Comparison of ENCODE assay signal across 8 cellular contexts in genomic region chr19:18919895-18920204, GRCh38. TPM values are rescaled to one million over a fixed set of nuclear protein-coding genes. Genes with fewer than 3 reads are reported as not detected.
DNase-seq lines count a peak whose midpoint lies in the region; ATAC-seq, FAIRE-seq and TF ChIP-seq lines count a peak whose summit lies in the region.

No MANE protein-coding gene starts in this region.

- DNase-seq in GM12864 (ENCODE audit: low read depth) (no peak), RWPE1 (ENCODE audit: low spot score) (no peak), fibroblast of lung (ENCODE audit: low read depth in 2 of 2) (peak in 1 of 2 donors; percentile 13), psoas muscle (no peak), AML-193 (lab: John Stamatoyannopoulos, UW) (no peak), NCI-H1092 (lab: John Stamatoyannopoulos, UW) (no peak), H54 (ENCODE audit: insufficient read length, low spot score) (no peak)

- H3K9ac ChIP-seq in fibroblast of lung (ENCODE audit: insufficient read depth, low read length): peak overlapping the region; percentile 90

- ATAC-seq in psoas muscle (no peak), GM21723 (IDR thresholded peaks at IDR 0.05; ENCODE audit: unreplicated experiment) (no peak)

- CTCF ChIA-PET in RWPE1 (lab: Yijun Ruan, JAX): interaction anchor here (0.7 to 2.5 kb wide), 3 partner anchors 20 to 152 kb away, joined by 3 to 8 read pairs (median 3); no protein-coding TSS in a partner anchor

- H3K36me3 ChIP-seq in fibroblast of lung (ENCODE audit: control insufficient read depth, insufficient read depth, low read length): peaks cover 17% of the 10 kb centered on the region
- H3K36me3 ChIP-seq in psoas muscle (ENCODE audit: insufficient read depth in 1 of 2, low read depth in 1 of 2): peaks cover 4 to 45% of the 10 kb centered on the region in 2 donors

- peak overlapping the region; percentile 97 for H3K4me3 ChIP-seq in GM12864 (ENCODE audit: low read depth, low read length)
- H3K4me3 ChIP-seq in fibroblast of lung (replicated peaks in 1 of 4; ENCODE audit: control extremely low read depth in 1 of 4, insufficient read depth in 1 of 4, low read depth in 3 of 4, low read length in 4 of 4): peak overlapping the region; percentile 90 to 100 (median 96)
- H3K4me3 ChIP-seq in psoas muscle: peak overlapping the region; percentile 81

- H3K9me3 ChIP-seq in fibroblast of lung (ENCODE audit: control insufficient read depth, insufficient read depth, low read depth, low read length): no peaks in the 10 kb centered on the region
- H3K9me3 ChIP-seq in psoas muscle: no peaks in the 10 kb centered on the region

- peaks cover 4% of the 10 kb centered on the region for H3K4me1 ChIP-seq in fibroblast of lung (ENCODE audit: control insufficient read depth, extremely low read depth, insufficient read depth, low read length)
- peaks cover 20% of the 10 kb centered on the region for H3K4me1 ChIP-seq in psoas muscle

- FAIRE-seq in H54 (lab: Jason Lieb, UNC): no peak

- no peaks in the 10 kb centered on the region for H4K20me1 ChIP-seq in fibroblast of lung (ENCODE audit: control insufficient read depth, extremely low read depth, insufficient read depth, low read length)

- POLR2A ChIA-PET in RWPE1 (lab: Yijun Ruan, JAX; ENCODE audit: low non-redundant PET): interaction anchor here (0.8 to 1.1 kb wide), 3 partner anchors 9 to 326 kb away, joined by 3 to 4 read pairs (median 3); no protein-coding TSS in a partner anchor

- TF ChIP-seq CTCF in GM12864 (IDR thresholded peaks at IDR 0.05; ENCODE audit: low read depth, low read length, missing control alignments) (no peak), RWPE1 (conservative IDR thresholded peaks at IDR 0.05; ENCODE audit: low read depth) (no peak), fibroblast of lung (conservative IDR thresholded peaks at IDR 0.05 in 1 of 2, IDR thresholded peaks at IDR 0.05 in 1 of 2; ENCODE audit: low read depth in 1 of 2, low read length in 2 of 2) (no peak), psoas muscle (IDR thresholded peaks at IDR 0.05) (no peak)

- WGBS in psoas muscle, 3 donors: 0 to 1% (median 1%) methylated on average over 15 of the region's 15 CpGs

- H3K27me3 ChIP-seq in fibroblast of lung (ENCODE audit: control insufficient read depth, insufficient read depth, low read length) (no peaks in the 10 kb centered on the region), psoas muscle (ENCODE audit: insufficient read depth in 3 of 3, low read length in 2 of 3) (no peaks in the 10 kb centered on the region)

- H2AFZ ChIP-seq in fibroblast of lung (ENCODE audit: low read length): peak overlapping the region; percentile 83

- peak overlapping the region; percentile 98 for H3K4me2 ChIP-seq in fibroblast of lung (ENCODE audit: extremely low read depth, insufficient read depth, low read length)

- H3K27ac ChIP-seq in RWPE1: peak overlapping the region; percentile 84
- H3K27ac ChIP-seq in fibroblast of lung (ENCODE audit: insufficient read depth, low read length): peak overlapping the region; percentile 96
- H3K27ac ChIP-seq in psoas muscle: peak overlapping the region; percentile 94

- no peak for TF ChIP-seq POLR2A in H54 (IDR thresholded peaks at IDR 0.05; ENCODE audit: low read depth, low read length)

- intact Hi-C loops in psoas muscle (cut with DNase I): loop anchor here in 1 of 2 donors (1.0 kb wide), 1 partner anchor 20 kb away; no protein-coding TSS in a partner anchor

- peaks cover 41% of the 10 kb centered on the region for H3K79me2 ChIP-seq in fibroblast of lung (ENCODE audit: control insufficient read depth, insufficient read depth, low read length)

RNA-seq across cellular contexts. Expression of gene DDX49, which starts 0.3 kb away (rescaled TPM):
- total RNA-seq in fibroblast of lung (55.7 and 56.3 TPM in 2 replicates), psoas muscle (10 to 100 TPM; 27.2 to 35.3 (median 30.3) TPM)
- polyA plus RNA-seq in fibroblast of lung (25.3 and 30.4 TPM in 2 replicates), psoas muscle (10 to 100 TPM; 47.2 to 73.1 (median 47.7) TPM)
- 28.6 and 39.6 TPM in 2 replicates for polyA plus RNA-seq in fibroblast of lung (2012)
- 54.3 and 65.8 TPM in 2 replicates for polyA minus RNA-seq in fibroblast of lung (ENCODE audit: low replicate concordance)

RNA-seq across cellular contexts. Expression of gene COPE, which starts 0.7 kb away (rescaled TPM):
- total RNA-seq in fibroblast of lung (120 and 182 TPM in 2 replicates), psoas muscle (100 to 1,000 TPM in 3 of 4 donors, 10 to 100 TPM in 1; 91.5 to 110 (median 105) TPM)
- polyA plus RNA-seq in fibroblast of lung (146 and 159 TPM in 2 replicates), psoas muscle (100 to 1,000 TPM; 117 to 173 (median 130) TPM)
- 218 and 273 TPM in 2 replicates for polyA plus RNA-seq in fibroblast of lung (2012)
- polyA minus RNA-seq in fibroblast of lung (ENCODE audit: low replicate concordance): 127 and 172 TPM in 2 replicates

RNA-seq across cellular contexts. Expression of gene HOMER3, which starts 21.2 kb away (rescaled TPM):
- total RNA-seq in fibroblast of lung (60.1 and 70.2 TPM in 2 replicates), psoas muscle (10 to 100 TPM; 61.4 to 77.9 (median 67.7) TPM)
- polyA plus RNA-seq in fibroblast of lung (23.7 and 35.7 TPM in 2 replicates), psoas muscle (10 to 100 TPM; 72.9 to 86.2 (median 83.1) TPM)
- polyA plus RNA-seq in fibroblast of lung (2012): 42.2 and 76.5 TPM in 2 replicates
- polyA minus RNA-seq in fibroblast of lung (ENCODE audit: low replicate concordance): 43.6 and 45.5 TPM in 2 replicates

RNA-seq across cellular contexts. Expression of gene CERS1, which starts 23.9 kb away (rescaled TPM):
- 1.5 and 1.7 TPM in 2 replicates for total RNA-seq in fibroblast of lung
- 0.23 and 1.4 TPM in 2 replicates for polyA plus RNA-seq in fibroblast of lung
- polyA plus RNA-seq in fibroblast of lung (2012): 0.42 and 2.2 TPM in 2 replicates
- 3.7 and 9.2 TPM in 2 replicates for polyA minus RNA-seq in fibroblast of lung (ENCODE audit: low replicate concordance)
- 1 to 10 TPM; 4.3 to 6.4 (median 5.3) TPM for total RNA-seq in psoas muscle
- polyA plus RNA-seq in psoas muscle: 1 to 10 TPM; 2.1 to 4.6 (median 4.0) TPM
